1 cellular context compared by ENCODE assay signal in the genomic region with DNA sequence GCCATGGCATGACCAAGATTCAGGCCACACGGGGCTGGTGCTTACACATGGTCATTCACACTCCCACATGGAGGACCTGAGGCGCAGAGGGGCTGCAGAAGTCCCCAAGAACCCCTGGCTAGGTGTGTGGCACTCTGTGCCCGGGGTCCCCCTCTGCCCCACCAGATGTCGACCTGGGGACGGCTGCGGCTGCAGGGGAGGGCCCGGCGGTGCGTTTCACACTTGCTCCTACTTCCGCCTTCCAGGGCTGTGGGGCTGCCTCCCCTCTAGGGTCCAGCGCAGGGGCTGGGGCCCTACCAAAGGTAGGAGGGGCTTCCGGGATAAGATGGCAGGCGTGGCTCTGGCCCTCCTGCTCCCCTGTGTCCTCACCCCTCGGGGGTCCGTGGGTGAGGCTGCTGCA.
TF ChIP-seq lines count a peak whose summit lies in the region.

No MANE protein-coding gene starts in this region.

TF ChIP-seq in SK-N-SH treated with all-trans-retinoic acid at 6 μM for 48 hours, 23 proteins besides CTCF, POLR2A, EP300 and RAD21 (continued from another document):
- TF ChIP-seq BACH2 (CRISPR knock-in tag; IDR thresholded peaks at IDR 0.05; ENCODE audit: borderline replicate concordance), result no peak
- TF ChIP-seq RARB (CRISPR knock-in tag; IDR thresholded peaks at IDR 0.05), result no peak
- no peak for TF ChIP-seq SNAI2 (CRISPR knock-in tag; IDR thresholded peaks at IDR 0.05)
- TF ChIP-seq, protein P1, sequence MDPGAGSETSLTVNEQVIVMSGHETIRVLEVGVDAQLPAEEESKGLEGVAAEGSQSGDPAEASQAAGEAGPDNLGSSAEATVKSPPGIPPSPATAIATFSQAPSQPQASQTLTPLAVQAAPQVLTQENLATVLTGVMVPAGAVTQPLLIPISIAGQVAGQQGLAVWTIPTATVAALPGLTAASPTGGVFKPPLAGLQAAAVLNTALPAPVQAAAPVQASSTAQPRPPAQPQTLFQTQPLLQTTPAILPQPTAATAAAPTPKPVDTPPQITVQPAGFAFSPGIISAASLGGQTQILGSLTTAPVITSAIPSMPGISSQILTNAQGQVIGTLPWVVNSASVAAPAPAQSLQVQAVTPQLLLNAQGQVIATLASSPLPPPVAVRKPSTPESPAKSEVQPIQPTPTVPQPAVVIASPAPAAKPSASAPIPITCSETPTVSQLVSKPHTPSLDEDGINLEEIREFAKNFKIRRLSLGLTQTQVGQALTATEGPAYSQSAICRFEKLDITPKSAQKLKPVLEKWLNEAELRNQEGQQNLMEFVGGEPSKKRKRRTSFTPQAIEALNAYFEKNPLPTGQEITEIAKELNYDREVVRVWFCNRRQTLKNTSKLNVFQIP (CRISPR knock-in tag; IDR thresholded peaks at IDR 0.05; ENCODE audit: borderline replicate concordance, low read depth), result no peak
- TF ChIP-seq, protein P2, sequence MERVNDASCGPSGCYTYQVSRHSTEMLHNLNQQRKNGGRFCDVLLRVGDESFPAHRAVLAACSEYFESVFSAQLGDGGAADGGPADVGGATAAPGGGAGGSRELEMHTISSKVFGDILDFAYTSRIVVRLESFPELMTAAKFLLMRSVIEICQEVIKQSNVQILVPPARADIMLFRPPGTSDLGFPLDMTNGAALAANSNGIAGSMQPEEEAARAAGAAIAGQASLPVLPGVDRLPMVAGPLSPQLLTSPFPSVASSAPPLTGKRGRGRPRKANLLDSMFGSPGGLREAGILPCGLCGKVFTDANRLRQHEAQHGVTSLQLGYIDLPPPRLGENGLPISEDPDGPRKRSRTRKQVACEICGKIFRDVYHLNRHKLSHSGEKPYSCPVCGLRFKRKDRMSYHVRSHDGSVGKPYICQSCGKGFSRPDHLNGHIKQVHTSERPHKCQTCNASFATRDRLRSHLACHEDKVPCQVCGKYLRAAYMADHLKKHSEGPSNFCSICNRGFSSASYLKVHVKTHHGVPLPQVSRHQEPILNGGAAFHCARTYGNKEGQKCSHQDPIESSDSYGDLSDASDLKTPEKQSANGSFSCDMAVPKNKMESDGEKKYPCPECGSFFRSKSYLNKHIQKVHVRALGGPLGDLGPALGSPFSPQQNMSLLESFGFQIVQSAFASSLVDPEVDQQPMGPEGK (CRISPR knock-in tag; IDR thresholded peaks at IDR 0.05; ENCODE audit: borderline replicate concordance), result no peak
- TF ChIP-seq ESRRG (CRISPR knock-in tag; IDR thresholded peaks at IDR 0.05), result no peak
- no peak for TF ChIP-seq TCF4 (CRISPR knock-in tag; IDR thresholded peaks at IDR 0.05; ENCODE audit: borderline replicate concordance)
- TF ChIP-seq ZC3H10 (CRISPR knock-in tag; IDR thresholded peaks at IDR 0.05), result no peak
- TF ChIP-seq, protein P3, sequence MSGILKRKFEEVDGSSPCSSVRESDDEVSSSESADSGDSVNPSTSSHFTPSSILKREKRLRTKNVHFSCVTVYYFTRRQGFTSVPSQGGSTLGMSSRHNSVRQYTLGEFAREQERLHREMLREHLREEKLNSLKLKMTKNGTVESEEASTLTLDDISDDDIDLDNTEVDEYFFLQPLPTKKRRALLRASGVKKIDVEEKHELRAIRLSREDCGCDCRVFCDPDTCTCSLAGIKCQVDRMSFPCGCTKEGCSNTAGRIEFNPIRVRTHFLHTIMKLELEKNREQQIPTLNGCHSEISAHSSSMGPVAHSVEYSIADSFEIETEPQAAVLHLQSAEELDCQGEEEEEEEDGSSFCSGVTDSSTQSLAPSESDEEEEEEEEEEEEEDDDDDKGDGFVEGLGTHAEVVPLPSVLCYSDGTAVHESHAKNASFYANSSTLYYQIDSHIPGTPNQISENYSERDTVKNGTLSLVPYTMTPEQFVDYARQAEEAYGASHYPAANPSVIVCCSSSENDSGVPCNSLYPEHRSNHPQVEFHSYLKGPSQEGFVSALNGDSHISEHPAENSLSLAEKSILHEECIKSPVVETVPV (CRISPR knock-in tag; IDR thresholded peaks at IDR 0.05), result no peak
- no peak for TF ChIP-seq ZNF70 (CRISPR knock-in tag; IDR thresholded peaks at IDR 0.05)
- TF ChIP-seq ZNF565 (CRISPR knock-in tag; conservative IDR thresholded peaks at IDR 0.05; ENCODE audit: low read depth), result no peak
- no peak for TF ChIP-seq GLIS3 (CRISPR knock-in tag; IDR thresholded peaks at IDR 0.05)
